1 cellular context compared by ENCODE assay signal in genomic region chr5:68252678-68253520, GRCh38.
A peak's percentile ranks its signal among the peaks of the same experiment; 100 is the strongest.
TF ChIP-seq lines count a peak whose summit lies in the region.

No MANE protein-coding gene starts in this region.

TF ChIP-seq in K562, 482 proteins besides CTCF, POLR2A, EP300 and RAD21 (continued from another document):
- TF ChIP-seq DEAF1 (CRISPR knock-in tag; IDR thresholded peaks at IDR 0.05) (peak; percentile 73), GTF2A2 (tag; IDR thresholded peaks at IDR 0.05) (no peak), KDM5B (IDR thresholded peaks at IDR 0.05; ENCODE audit: insufficient replicate concordance, low read depth, low read length) (no peak), C11orf30 (IDR thresholded peaks at IDR 0.05; ENCODE audit: low read depth) (peak; percentile 61; the same call in 1 of the 2 replicates), SMC3 (conservative IDR thresholded peaks at IDR 0.05; ENCODE audit: insufficient read depth, low read depth, low read length) (peak; percentile 63), SAP30 (IDR thresholded peaks at IDR 0.05; ENCODE audit: borderline replicate concordance, insufficient read depth, low read depth, low read length, poor library complexity, severe bottlenecking) (no peak), RB1 (IDR thresholded peaks at IDR 0.05; ENCODE audit: low read depth) (0 out of 2 replicates have a peak, but pooled peaks have one; percentile 22), ZNF407 (IDR thresholded peaks at IDR 0.05; ENCODE audit: low read depth) (no peak), HCFC1 (IDR thresholded peaks at IDR 0.05; ENCODE audit: low read depth, low read length) (no peak), ZNF707 (CRISPR knock-in tag; conservative IDR thresholded peaks at IDR 0.05) (no peak)
TF ChIP-seq in K562: peak in this region for 7.
